Comparison of ENCODE assay signal across 22 cellular contexts in the genomic region with DNA sequence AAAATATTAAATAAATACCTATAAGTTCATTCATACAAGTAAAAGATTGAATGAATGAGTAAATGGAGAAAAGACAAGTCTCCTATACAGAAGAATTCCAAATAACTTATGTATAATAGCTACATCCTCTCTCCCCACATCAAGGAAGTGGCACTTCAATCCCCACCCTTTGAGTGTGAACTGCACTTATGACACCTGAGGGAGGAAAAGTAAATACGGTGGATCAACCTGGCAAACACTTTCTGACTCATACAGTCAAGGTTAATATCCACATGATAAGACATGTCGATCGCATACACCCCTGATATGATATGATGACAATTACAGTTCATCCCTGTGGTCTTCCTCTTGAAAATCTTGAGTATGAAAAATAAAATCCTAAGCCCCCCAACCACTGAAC. TPM values are rescaled to one million over a fixed set of nuclear protein-coding genes. Genes with fewer than 3 reads are reported as not detected.
A peak's percentile ranks its signal among the peaks of the same experiment; 100 is the strongest.
DNase-seq lines count a peak whose midpoint lies in the region; ATAC-seq and TF ChIP-seq lines count a peak whose summit lies in the region.
"Had no signal": no experiment of that assay in that cellular context is flagged by ENCODE, and none has a peak within 500 bp of the region (broad histone marks: within the 10 kb centered on the region; RNA-seq: fewer than 3 reads in every experiment).

No MANE protein-coding gene starts in this region.

- CTCF ChIA-PET in CD4-positive, alpha-beta T cell (lab: Charles Lee), result interaction anchor here (0.7 to 1.8 kb wide), 3 partner anchors 14 to 20 kb away, joined by 3 to 5 read pairs (median 4); no protein-coding TSS in a partner anchor
- CTCF ChIA-PET in RWPE1 (lab: Yijun Ruan, JAX), result no interaction called here

- peaks cover 91% of the 10 kb centered on the region for H3K36me3 Mint-ChIP-seq in CD4-positive, alpha-beta T cell (ENCODE audit: low read depth)
- H3K36me3 Mint-ChIP-seq: brain; stimulated activated memory B cell treated with anti-CD40 and anti-IgM and Interleukin-4, amounts not matched to agents 10 μg/mL and 1 μg/mL and 100 μg/mL, for 72 hours had no signal

- peak; percentile 39 for ATAC-seq in CD4-positive, alpha-beta T cell (ENCODE audit: poor library complexity)
- ATAC-seq in esophagus mucosa (peak; percentile 70), psoas muscle (no peak), heart right ventricle (no peak)
- ATAC-seq: stimulated activated memory B cell treated with anti-CD40 and anti-IgM and Interleukin-4, amounts not matched to agents 10 μg/mL and 1 μg/mL and 100 μg/mL, for 72 hours had no signal

- no peaks in the 10 kb centered on the region for H3K27me3 Mint-ChIP-seq in CD4-positive, alpha-beta T cell

- TF ChIP-seq CTCF in CD4-positive, alpha-beta T cell (IDR thresholded peaks at IDR 0.05), result no peak
- no peak for TF ChIP-seq CTCF in RWPE1 (conservative IDR thresholded peaks at IDR 0.05; ENCODE audit: low read depth)
- no peak for TF ChIP-seq CTCF in psoas muscle (IDR thresholded peaks at IDR 0.05)
- no peak for TF ChIP-seq CTCF in heart right ventricle (IDR thresholded peaks at IDR 0.05)

- H3K4me3 ChIP-seq in psoas muscle, result no peak overlapping the region
- H3K4me3 ChIP-seq in heart right ventricle, result no peak overlapping the region
- H3K4me3 ChIP-seq: BLaER1, esophagus muscularis mucosa, lung, prostate gland, SK-N-MC, tibial nerve had no signal

- H3K27me3 ChIP-seq in CD4-positive, alpha-beta T cell (ENCODE audit: control insufficient read depth, insufficient read depth, low read length), result no peaks in the 10 kb centered on the region
- H3K27me3 ChIP-seq in psoas muscle (ENCODE audit: insufficient read depth in 3 of 3, low read length in 2 of 3), result peaks cover 0 to 25% (median 1%) of the 10 kb centered on the region in 3 donors
- peaks cover 0 to 31% (median 17%) of the 10 kb centered on the region in 7 donors for H3K27me3 ChIP-seq in heart right ventricle
- H3K27me3 ChIP-seq: BLaER1 had no signal

- H3K4me1 Mint-ChIP-seq in CD4-positive, alpha-beta T cell (ENCODE audit: low read depth), result peaks cover 88% of the 10 kb centered on the region
- H3K4me1 Mint-ChIP-seq: brain; stimulated activated memory B cell treated with anti-CD40 and anti-IgM and Interleukin-4, amounts not matched to agents 10 μg/mL and 1 μg/mL and 100 μg/mL, for 72 hours had no signal

- H3K27ac ChIP-seq in CD4-positive, alpha-beta T cell (ENCODE audit: low read depth, low read length), result no peak overlapping the region
- H3K27ac ChIP-seq in RWPE1, result no peak overlapping the region
- no peak overlapping the region for H3K27ac ChIP-seq in psoas muscle
- no peak overlapping the region for H3K27ac ChIP-seq in caudate nucleus (ENCODE audit: low read depth, low read length)
- H3K27ac ChIP-seq in heart right ventricle, result peak overlapping the region in 1 of 10 donors; percentile 9
- H3K27ac ChIP-seq: BLaER1, esophagus muscularis mucosa, prostate gland, SK-N-MC, tibial nerve had no signal

- DNase-seq in NCI-H2029 treated with DMSO at 0.1 percent for 48 hours (lab: John Stamatoyannopoulos, UW), result peak; percentile 3
- DNase-seq in NCI-H2029 (lab: John Stamatoyannopoulos, UW), result no peak
- DNase-seq in CD4-positive, alpha-beta T cell, result no peak
- DNase-seq in RWPE1 (ENCODE audit: low spot score), result peak; percentile 80
- no peak for DNase-seq in psoas muscle
- no peak for DNase-seq in caudate nucleus (lab: John Stamatoyannopoulos, UW)
- no peak for DNase-seq in heart right ventricle
- DNase-seq: activated naive CD4-positive, alpha-beta T cell; EL; H7; spleen had no signal

- H3K36me3 ChIP-seq in psoas muscle (ENCODE audit: insufficient read depth in 1 of 2, low read depth in 1 of 2) (no peaks in the 10 kb centered on the region), heart right ventricle (peaks cover 0 to 2% (median 0%) of the 10 kb centered on the region in 9 donors)
- H3K36me3 ChIP-seq: BLaER1, esophagus muscularis mucosa, prostate gland, tibial nerve had no signal

- WGBS in psoas muscle, 3 donors, result 83 to 91% (median 84%) methylated on average over 3 of the region's 3 CpGs
- 76 to 84% methylated on average over 3 of the region's 3 CpGs for WGBS in heart right ventricle, 2 donors

- no peaks in the 10 kb centered on the region for H3K9me3 ChIP-seq in CD4-positive, alpha-beta T cell (ENCODE audit: control insufficient read depth, low read length)
- H3K9me3 ChIP-seq in psoas muscle (no peaks in the 10 kb centered on the region), heart right ventricle (peaks cover 0 to 8% (median 0%) of the 10 kb centered on the region in 11 donors)
- H3K9me3 ChIP-seq: esophagus muscularis mucosa, prostate gland, spleen, tibial nerve had no signal

- H3K9me3 Mint-ChIP-seq in CD4-positive, alpha-beta T cell, result no peaks in the 10 kb centered on the region

- POLR2A ChIA-PET in CD4-positive, alpha-beta T cell (lab: Charles Lee), result interaction anchor here (0.8 to 1.5 kb wide), 3 partner anchors 33 to 126 kb away, joined by 3 read pairs; a partner anchor contains a TSS
- POLR2A ChIA-PET in RWPE1 (lab: Yijun Ruan, JAX; ENCODE audit: low non-redundant PET), result no interaction called here

- peak overlapping the region; percentile 69 for H3K4me3 Mint-ChIP-seq in CD4-positive, alpha-beta T cell
- H3K4me3 Mint-ChIP-seq: brain; stimulated activated memory B cell treated with anti-CD40 and anti-IgM and Interleukin-4, amounts not matched to agents 10 μg/mL and 1 μg/mL and 100 μg/mL, for 72 hours had no signal

- intact Hi-C loops in CD4-positive, alpha-beta T cell (cut with DNase I, micrococcal nuclease), result no loop called here
- intact Hi-C loops in psoas muscle (cut with DNase I), result no loop called here
- intact Hi-C loops in heart right ventricle (cut with DNase I), result no loop called here

- H3K4me1 ChIP-seq in psoas muscle, result no peaks in the 10 kb centered on the region
- H3K4me1 ChIP-seq in heart right ventricle, result peaks cover 0 to 39% (median 0%) of the 10 kb centered on the region in 9 donors
- H3K4me1 ChIP-seq: esophagus muscularis mucosa, prostate gland, tibial nerve had no signal

- peak overlapping the region; percentile 60 for H3K27ac Mint-ChIP-seq in CD4-positive, alpha-beta T cell
- H3K27ac Mint-ChIP-seq: brain; stimulated activated memory B cell treated with anti-CD40 and anti-IgM and Interleukin-4, amounts not matched to agents 10 μg/mL and 1 μg/mL and 100 μg/mL, for 72 hours had no signal

RNA-seq across cellular contexts. Expression of a gene that starts 18.0 kb away (rescaled TPM):
- 10 to 100 TPM; 23.4 to 24.3 TPM for total RNA-seq in CD4-positive, alpha-beta T cell
- total RNA-seq in esophagus mucosa (0.40 TPM), psoas muscle (under 1 TPM in 3 of 4 donors, not detected in 1; 0.17 to 0.30 (median 0.26) TPM), heart right ventricle (1 to 10 TPM in 3 of 10 donors, under 1 TPM in 7; 0.20 to 4.5 (median 0.69) TPM)
- polyA plus RNA-seq in psoas muscle (under 1 TPM; 0.03 to 0.10 (median 0.09) TPM), heart right ventricle (under 1 TPM; 0.06 to 0.73 TPM)
- total RNA-seq: glomerular endothelial cell, H7 had no signal
- polyA plus RNA-seq: neural cell had no signal

RNA-seq across cellular contexts. Expression of a gene that starts 41.2 kb away (rescaled TPM):
- not detected for total RNA-seq in CD4-positive, alpha-beta T cell
- total RNA-seq in esophagus mucosa, result not detected
- total RNA-seq in psoas muscle, result under 1 TPM in 1 of 4 donors, not detected in 3; 0.12 TPM
- polyA plus RNA-seq in psoas muscle, result under 1 TPM in 1 of 3 donors, not detected in 2; 0.01 TPM
- total RNA-seq in heart right ventricle, result under 1 TPM in 1 of 10 donors, not detected in 9; 0.09 TPM
- not detected for polyA plus RNA-seq in heart right ventricle
- total RNA-seq: esophagus muscularis mucosa, H7, prostate gland, tibial nerve had no signal
- polyA plus RNA-seq: neural cell had no signal

RNA-seq across cellular contexts. Expression of a gene that starts 58.9 kb away (rescaled TPM):
- total RNA-seq in CD4-positive, alpha-beta T cell, result 1 to 10 TPM; 3.0 to 3.2 TPM
- 3.9 TPM for total RNA-seq in esophagus mucosa
- total RNA-seq in psoas muscle, result 10 to 100 TPM in 1 of 4 donors, 1 to 10 TPM in 3; 4.1 to 11.7 (median 6.6) TPM
- 10 to 100 TPM in 1 of 3 donors, 1 to 10 TPM in 2; 3.1 to 11.5 (median 3.6) TPM for polyA plus RNA-seq in psoas muscle
- total RNA-seq in heart right ventricle, result 10 to 100 TPM in 2 of 10 donors, 1 to 10 TPM in 8; 6.6 to 11.2 (median 9.0) TPM
- 1 to 10 TPM; 2.6 to 3.6 TPM for polyA plus RNA-seq in heart right ventricle

Comparison
In these comparisons a context has a peak if more than half of its experiments do, and no peak if none do; other contexts are left out.
1. DNase-seq: peak in NCI-H2029 treated with DMSO at 0.1 percent for 48 hours (single experiment) and RWPE1 (single experiment); none in NCI-H2029 (single experiment), CD4-positive, alpha-beta T cell (0 of 10), psoas muscle (0 of 2), caudate nucleus (0 of 61) and heart right ventricle (0 of 2).
2. ATAC-seq: peak in CD4-positive, alpha-beta T cell (single experiment) and esophagus mucosa (single experiment); none in psoas muscle (0 of 4) and heart right ventricle (0 of 8).
3. RNA of a gene that starts 18.0 kb away (total RNA-seq): 23.4 to 24.3 TPM in CD4-positive, alpha-beta T cell; 0.20 to 4.5 TPM in heart right ventricle, 0.40 TPM in esophagus mucosa (single experiment) and 0.17 to 0.30 TPM in psoas muscle; every median in the first group is over 4 times any median in the second.